In genomic region chr19:4109626-4109945, GRCh38 we compare ENCODE assay signal across 18 cellular contexts. TPM values are rescaled to one million over a fixed set of nuclear protein-coding genes. Genes with fewer than 3 reads are reported as not detected.
DNase-seq lines count a peak whose midpoint lies in the region; ATAC-seq, FAIRE-seq and TF ChIP-seq lines count a peak whose summit lies in the region.
"Had no signal": no experiment of that assay in that cellular context is flagged by ENCODE, and none has a peak within 500 bp of the region (broad histone marks: within the 10 kb centered on the region; RNA-seq: fewer than 3 reads in every experiment).

No MANE protein-coding gene starts in this region.

- no peaks in the 10 kb centered on the region for H4K20me1 ChIP-seq in GM12878 (ENCODE audit: control insufficient read depth, insufficient read depth)

- TF ChIP-seq EP300 in GM12878 (IDR thresholded peaks at IDR 0.05; ENCODE audit: borderline replicate concordance in 1 of 2, control insufficient read depth in 1 of 2, low read depth in 2 of 2, low read length in 2 of 2) (no peak), transverse colon (IDR thresholded peaks at IDR 0.05; ENCODE audit: low read depth) (no peak)

- peak overlapping the region; percentile 60 for H3K27ac ChIP-seq in CD4-positive, alpha-beta memory T cell (ENCODE audit: low read depth, low read length)
- H3K27ac ChIP-seq in GM12878 (ENCODE audit: control insufficient read depth, insufficient read depth), result peak overlapping the region; percentile 95
- H3K27ac ChIP-seq in small intestine (ENCODE audit: low read depth in 1 of 2, low read length in 1 of 2), result peak overlapping the region; percentile 38 to 90
- H3K27ac ChIP-seq in transverse colon, result peak overlapping the region in 1 of 4 donors; percentile 37
- H3K27ac ChIP-seq: dorsolateral prefrontal cortex, gastrocnemius medialis, tibial artery had no signal

- peaks cover 0 to 5% (median 0%) of the 10 kb centered on the region in 8 donors for H3K9me3 Mint-ChIP-seq in CD4-positive, alpha-beta memory T cell
- H3K9me3 Mint-ChIP-seq in IgD-negative memory B cell, result no peaks in the 10 kb centered on the region

- CTCF ChIA-PET in CD4-positive, alpha-beta memory T cell (lab: Charles Lee; ENCODE audit: partially characterized antibody), result interaction anchor here (0.6 to 1.3 kb wide), 4 partner anchors 10 to 34 kb away, joined by 3 to 5 read pairs (median 4); no protein-coding TSS in a partner anchor
- CTCF ChIA-PET in GM12878 (lab: Yijun Ruan, JAX), result interaction anchor here (0.8 to 1.8 kb wide), 10 partner anchors 10 to 122 kb away, joined by 3 to 16 read pairs (median 4); no protein-coding TSS in a partner anchor

- peak overlapping the region; percentile 79; the same call in 1 of the 2 replicates for H3K9ac ChIP-seq in GM12878 (ENCODE audit: control insufficient read depth, insufficient read depth, low read length)

- ATAC-seq in GM12878, result no peak
- no peak for ATAC-seq in GM19328 (IDR thresholded peaks at IDR 0.05; ENCODE audit: unreplicated experiment)
- ATAC-seq: gastrocnemius medialis had no signal

- POLR2A ChIA-PET in CD4-positive, alpha-beta memory T cell (lab: Charles Lee; ENCODE audit: partially characterized antibody), result interaction anchor here (0.8 to 3.2 kb wide), 12 partner anchors 8 to 124 kb away, joined by 3 to 16 read pairs (median 4); partner anchors contain the start of genes EEF2 and ZBTB7A
- POLR2A ChIA-PET in GM12878 (lab: Charles Lee), result interaction anchor here (0.6 to 1.8 kb wide), 13 partner anchors 10 to 1485 kb away, joined by 3 to 9 read pairs (median 4); partner anchors contain the start of genes EEF2, MPND and ZBTB7A

- no TSS peak for BruUV-seq in GM12878 (replicated peaks; lab: Mats Ljungman, UMichigan)

- H3K4me1 Mint-ChIP-seq in CD4-positive, alpha-beta memory T cell, result peaks cover 19 to 72% (median 38%) of the 10 kb centered on the region in 4 donors
- H3K4me1 Mint-ChIP-seq in IgD-negative memory B cell, result peaks cover 22 to 25% (median 22%) of the 10 kb centered on the region in 3 donors

- no peak for TF ChIP-seq POLR2A in GM12878 (IDR thresholded peaks at IDR 0.05; ENCODE audit: low read depth, low read length)
- TF ChIP-seq POLR2A in transverse colon (IDR thresholded peaks at IDR 0.05), result no peak

- intact Hi-C loops in CD4-positive, alpha-beta memory T cell (cut with micrococcal nuclease), result loop anchor here (2.0 to 10.0 kb wide), 2 partner anchors 43 to 75 kb away; partner anchors contain the start of genes ANKRD24, SIRT6 and ZBTB7A
- intact Hi-C loops in GM12878 (cut with micrococcal nuclease; ENCODE audit: unreplicated experiment), result loop anchor here (1.0 kb wide), 1 partner anchor 124 kb away; the partner anchor contains the start of gene EEF2
- intact Hi-C loops in transverse colon (cut with DNase I; ENCODE audit: low total_unique reads), result no loop called here

- in situ Hi-C loops in GM12878 (cut with MboI) (no loop called here), transverse colon (cut with MboI; ENCODE audit: low pct_ligation_motif_present in 1 of 4, low pct_unique_long_range_greater_than_20kb in 1 of 4, low sequenced_read_pairs in 3 of 4) (no loop called here)

- H2AFZ ChIP-seq in GM12878 (ENCODE audit: control insufficient read depth, low read depth, low read length), result no peak overlapping the region

- peaks cover 12 to 45% of the 10 kb centered on the region in 2 donors for H3K36me3 Mint-ChIP-seq in CD4-positive, alpha-beta memory T cell
- H3K36me3 Mint-ChIP-seq in IgD-negative memory B cell, result peaks cover 4% of the 10 kb centered on the region

- no peaks in the 10 kb centered on the region for H3K27me3 Mint-ChIP-seq in CD4-positive, alpha-beta memory T cell
- no peaks in the 10 kb centered on the region for H3K27me3 Mint-ChIP-seq in IgD-negative memory B cell

- peaks cover 11% of the 10 kb centered on the region for H3K79me2 ChIP-seq in GM12878 (ENCODE audit: control insufficient read depth, insufficient read depth, low read length)

- TF ChIP-seq CTCF in GM12878 (IDR thresholded peaks at IDR 0.05 in 2 of 3, conservative IDR thresholded peaks at IDR 0.05 in 1 of 3; ENCODE audit: control insufficient read depth in 2 of 3, extremely low read depth in 1 of 3, insufficient read depth in 1 of 3, low read depth in 3 of 3, low read length in 3 of 3) (no peak), transverse colon (IDR thresholded peaks at IDR 0.05) (no peak)

- peaks cover 56% of the 10 kb centered on the region for H3K4me1 ChIP-seq in CD4-positive, alpha-beta memory T cell (ENCODE audit: insufficient read depth, low read length)
- H3K4me1 ChIP-seq in GM12878 (ENCODE audit: control insufficient read depth, insufficient read depth, low read length), result peaks cover 37% of the 10 kb centered on the region
- H3K4me1 ChIP-seq in small intestine (ENCODE audit: control insufficient read depth in 2 of 2, insufficient read depth in 1 of 2, low read depth in 1 of 2, low read length in 1 of 2), result no peaks in the 10 kb centered on the region
- H3K4me1 ChIP-seq in transverse colon, result peaks cover 0 to 4% (median 0%) of the 10 kb centered on the region in 4 donors
- H3K4me1 ChIP-seq: gastrocnemius medialis, tibial artery had no signal

- peak overlapping the region in 3 of 8 donors; percentile 27 to 81 (median 71) for H3K4me3 Mint-ChIP-seq in CD4-positive, alpha-beta memory T cell
- H3K4me3 Mint-ChIP-seq in IgD-negative memory B cell, result peak overlapping the region in 3 of 4 donors; percentile 67 to 93 (median 81)

- no peaks in the 10 kb centered on the region for H3K9me3 ChIP-seq in CD4-positive, alpha-beta memory T cell (ENCODE audit: control insufficient read depth in 1 of 2, low read length in 2 of 2)
- H3K9me3 ChIP-seq in GM12878 (replicated peaks; ENCODE audit: control insufficient read depth, insufficient read depth, low read length) (no peaks in the 10 kb centered on the region), small intestine (ENCODE audit: control insufficient read depth, low read depth) (no peaks in the 10 kb centered on the region), transverse colon (no peaks in the 10 kb centered on the region)
- H3K9me3 ChIP-seq: gastrocnemius medialis, tibial artery had no signal

- peaks cover 14% of the 10 kb centered on the region for H3K36me3 ChIP-seq in CD4-positive, alpha-beta memory T cell (ENCODE audit: insufficient read depth, low read length)
- H3K36me3 ChIP-seq in GM12878 (ENCODE audit: control insufficient read depth in 2 of 2, insufficient read depth in 2 of 2, low read length in 1 of 2) (peaks cover 27% of the 10 kb centered on the region in 2 experiments), small intestine (ENCODE audit: control insufficient read depth in 2 of 2, insufficient read depth in 2 of 2, low read length in 2 of 2) (peaks cover 10 to 37% of the 10 kb centered on the region in 2 donors), transverse colon (peaks cover 0 to 27% (median 6%) of the 10 kb centered on the region in 4 donors)

- 33% methylated on average over 6 of the region's 6 CpGs for WGBS in GM12878 (ENCODE audit: insufficient coverage, insufficient replicate concordance, low lambda C conversion rate, missing lambda C conversion rate)
- WGBS in small intestine, 3 donors, result 88 to 93% (median 90%) methylated on average over 6 of the region's 6 CpGs
- 83 to 89% methylated on average over 5 to 6 of the region's 6 CpGs for WGBS in transverse colon (ENCODE audit: low coverage in 1 of 2), 2 donors

- SMC1A ChIA-PET in GM12878 (lab: Charles Lee; ENCODE audit: uncharacterized antibody, unreplicated experiment), result interaction anchor here (1.0 to 2.2 kb wide), 11 partner anchors 9 to 347 kb away, joined by 3 to 11 read pairs (median 6); partner anchors contain the start of genes EEF2 and MRPL54

- DNase-seq in CD4-positive, alpha-beta memory T cell, result no peak
- no peak for DNase-seq in GM12878 (ENCODE audit: low read depth, low spot score)
- DNase-seq in small intestine, result no peak
- DNase-seq in transverse colon, result no peak
- no peak for DNase-seq in NCI-H524 treated with DMSO at 0.1 percent for 48 hours (lab: John Stamatoyannopoulos, UW)
- DNase-seq: dorsolateral prefrontal cortex, gastrocnemius medialis, GOT3, midbrain, NCI-H526, tibial artery had no signal

- RAD21 ChIA-PET in GM12878 (lab: Charles Lee; ENCODE audit: unreplicated experiment), result interaction anchor here (0.7 to 2.0 kb wide), 16 partner anchors 10 to 347 kb away, joined by 3 to 15 read pairs (median 5); partner anchors contain the start of genes DAPK3, EEF2, MRPL54 and PIAS4

- H3K4me2 ChIP-seq in GM12878 (ENCODE audit: control insufficient read depth, insufficient read depth), result peak overlapping the region; percentile 82

- no peak for FAIRE-seq in GM12878 (lab: Jason Lieb, UNC)
- FAIRE-seq in small intestine (lab: Jason Lieb, UNC), result no peak
- FAIRE-seq: D721Med had no signal

- H3K4me3 ChIP-seq in CD4-positive, alpha-beta memory T cell (ENCODE audit: low read length in 2 of 2), result no peak overlapping the region
- H3K4me3 ChIP-seq in GM12878, result 0 out of 2 replicates have a peak overlapping the region, but pooled peaks have one; percentile 26
- H3K4me3 ChIP-seq in small intestine (ENCODE audit: low read depth in 1 of 2, low read length in 2 of 2), result no peak overlapping the region
- no peak overlapping the region for H3K4me3 ChIP-seq in transverse colon
- H3K4me3 ChIP-seq: dorsolateral prefrontal cortex, gastrocnemius medialis, tibial artery had no signal

- peak overlapping the region; percentile 87 to 97 (median 95) for H3K27ac Mint-ChIP-seq in CD4-positive, alpha-beta memory T cell
- H3K27ac Mint-ChIP-seq in IgD-negative memory B cell, result peak overlapping the region; percentile 95 to 97 (median 97)

- H3K27me3 ChIP-seq in CD4-positive, alpha-beta memory T cell (ENCODE audit: insufficient read depth, low read length), result no peaks in the 10 kb centered on the region
- H3K27me3 ChIP-seq in GM12878 (replicated peaks in 1 of 2; ENCODE audit: control insufficient read depth in 2 of 2, insufficient read depth in 2 of 2, low read length in 1 of 2) (no peaks in the 10 kb centered on the region), small intestine (ENCODE audit: control insufficient read depth in 2 of 2, insufficient read depth in 2 of 2, low read length in 2 of 2) (no peaks in the 10 kb centered on the region), transverse colon (no peaks in the 10 kb centered on the region)
- H3K27me3 ChIP-seq: dorsolateral prefrontal cortex, gastrocnemius medialis, tibial artery had no signal

- no peak for TF ChIP-seq RAD21 in GM12878 (IDR thresholded peaks at IDR 0.05; ENCODE audit: insufficient read depth, low read depth, low read length)

RNA-seq across cellular contexts. Expression of gene MAP2K2, which starts 14.3 kb away (rescaled TPM):
- total RNA-seq in CD4-positive, alpha-beta memory T cell, result 100 to 1,000 TPM; 125 to 126 TPM
- 100 to 1,000 TPM in 1 of 2 donors, 10 to 100 TPM in 1; 44.0 to 101 TPM for polyA plus RNA-seq in CD4-positive, alpha-beta memory T cell
- polyA plus RNA-seq in IgD-negative memory B cell (69.1 TPM), GM12878 (2011; rRNA removed) (31.6 and 68.3 TPM in 2 replicates), GM12878 (2014; fragmentation: Illumina TruSeq; extraction: Trizol) (13.0 and 38.8 TPM in 2 replicates), GM12878 (2014; fragmentation: Nextera tagmentation; extraction: Ambion mirVana) (1 to 10 TPM in 1 of 2 experiments, under 1 TPM in 1; 1.00 to 6.8 TPM), GM12878 (2014; rRNA removed) (144 and 166 TPM in 2 replicates), GM12878 (2016; fragmentation: Nextera tagmentation; extraction: Ambion mirVana) (10 to 100 TPM; 33.4 to 33.7 TPM), small intestine (100 to 1,000 TPM; 283 to 522 (median 492) TPM)
- total RNA-seq in GM12878 (2013; cell fraction: nucleolus; rRNA removed), result 58.9 and 63.2 TPM in 2 replicates
- total RNA-seq in GM12878 (2014; rRNA removed) (178 and 210 TPM in 2 replicates), GM12878 (2014; rRNA removed; fragmentation: Illumina TruSeq; extraction: Trizol) (72.1 and 92.8 TPM in 2 replicates), GM12878 (2021) (182 and 184 TPM in 2 replicates), transverse colon (100 to 1,000 TPM; 136 to 199 (median 195) TPM)
- 78.5 TPM for polyA plus RNA-seq in GM12878 (2011; ENCODE audit: low read depth)
- 109 and 144 TPM in 2 replicates for polyA plus RNA-seq in GM12878 (2011; cell fraction: cytosol; rRNA removed)
- polyA plus RNA-seq in GM12878 (2011; cell fraction: nucleus; rRNA removed), result 127 and 159 TPM in 2 replicates
- 133 and 176 TPM in 2 replicates for polyA plus RNA-seq in GM12878 (2012)
- 32.9 and 84.0 TPM in 2 replicates for polyA minus RNA-seq in GM12878 (2011; rRNA and poly(A)+ RNA removed)
- 64.1 and 69.3 TPM in 2 replicates for polyA minus RNA-seq in GM12878 (2011; cell fraction: cytosol; rRNA and poly(A)+ RNA removed)
- polyA minus RNA-seq in GM12878 (2011; cell fraction: nucleus; rRNA and poly(A)+ RNA removed), result 27.6 and 40.2 TPM in 2 replicates

RNA-seq across cellular contexts. Expression of gene ZBTB7A, which starts 42.9 kb away (rescaled TPM):
- total RNA-seq in CD4-positive, alpha-beta memory T cell, result 10 to 100 TPM; 57.0 to 57.7 TPM
- 10 to 100 TPM in 1 of 2 donors, 1 to 10 TPM in 1; 9.6 to 48.2 TPM for polyA plus RNA-seq in CD4-positive, alpha-beta memory T cell
- polyA plus RNA-seq in IgD-negative memory B cell (75.7 TPM), GM12878 (2011; rRNA removed) (0.84 and 2.5 TPM in 2 replicates), GM12878 (2014; fragmentation: Illumina TruSeq; extraction: Trizol) (4.1 and 5.9 TPM in 2 replicates), GM12878 (2014; fragmentation: Nextera tagmentation; extraction: Ambion mirVana) (under 1 TPM; 0.26 to 0.73 TPM), GM12878 (2014; rRNA removed) (16.2 and 22.2 TPM in 2 replicates), GM12878 (2016; fragmentation: Nextera tagmentation; extraction: Ambion mirVana) (10 to 100 TPM in 1 of 2 experiments, 1 to 10 TPM in 1; 2.0 to 10.1 TPM), small intestine (10 to 100 TPM; 14.3 to 27.0 (median 16.8) TPM)
- 20.9 and 24.8 TPM in 2 replicates for total RNA-seq in GM12878 (2013; cell fraction: nucleolus; rRNA removed)
- total RNA-seq in GM12878 (2014; rRNA removed) (10.6 and 15.9 TPM in 2 replicates), GM12878 (2014; rRNA removed; fragmentation: Illumina TruSeq; extraction: Trizol) (3.2 TPM in 2 replicates), GM12878 (2021) (40.0 and 42.4 TPM in 2 replicates), transverse colon (100 to 1,000 TPM; 101 to 224 (median 141) TPM)
- 2.2 TPM for polyA plus RNA-seq in GM12878 (2011; ENCODE audit: low read depth)
- polyA plus RNA-seq in GM12878 (2011; cell fraction: cytosol; rRNA removed), result 4.5 and 7.6 TPM in 2 replicates
- polyA plus RNA-seq in GM12878 (2011; cell fraction: nucleus; rRNA removed), result 12.8 and 18.3 TPM in 2 replicates
- 14.1 and 15.9 TPM in 2 replicates for polyA plus RNA-seq in GM12878 (2012)
- polyA minus RNA-seq in GM12878 (2011; rRNA and poly(A)+ RNA removed), result 3.6 and 6.5 TPM in 2 replicates
- 12.4 and 12.8 TPM in 2 replicates for polyA minus RNA-seq in GM12878 (2011; cell fraction: cytosol; rRNA and poly(A)+ RNA removed)
- polyA minus RNA-seq in GM12878 (2011; cell fraction: nucleus; rRNA and poly(A)+ RNA removed), result 3.6 and 4.7 TPM in 2 replicates

RNA-seq across cellular contexts. Expression of gene CREB3L3, which starts 43.8 kb away (rescaled TPM):
- total RNA-seq in CD4-positive, alpha-beta memory T cell, result not detected
- not detected for polyA plus RNA-seq in CD4-positive, alpha-beta memory T cell
- polyA plus RNA-seq in IgD-negative memory B cell, result not detected
- not detected in 2 replicates for total RNA-seq in GM12878 (2013; cell fraction: nucleolus; rRNA removed)
- total RNA-seq in GM12878 (2014; rRNA removed), result not detected in 2 replicates
- not detected in 2 replicates for total RNA-seq in GM12878 (2014; rRNA removed; fragmentation: Illumina TruSeq; extraction: Trizol)
- total RNA-seq in GM12878 (2021), result not detected in 2 replicates
- polyA plus RNA-seq in GM12878 (2011; ENCODE audit: low read depth), result not detected
- polyA plus RNA-seq in GM12878 (2011; rRNA removed), result 0.22 and 0.46 TPM in 2 replicates
- 0.60 and 0.72 TPM in 2 replicates for polyA plus RNA-seq in GM12878 (2011; cell fraction: cytosol; rRNA removed)
- polyA plus RNA-seq in GM12878 (2011; cell fraction: nucleus; rRNA removed), result 0.46 and 0.61 TPM in 2 replicates
- 0.04 and 0.23 TPM in 2 replicates for polyA plus RNA-seq in GM12878 (2012)
- 0.03 TPM in 1 of 2 replicates, not detected in the other for polyA plus RNA-seq in GM12878 (2014; fragmentation: Illumina TruSeq; extraction: Trizol)
- not detected for polyA plus RNA-seq in GM12878 (2014; fragmentation: Nextera tagmentation; extraction: Ambion mirVana)
- not detected in 2 replicates for polyA plus RNA-seq in GM12878 (2014; rRNA removed)
- polyA plus RNA-seq in GM12878 (2016; fragmentation: Nextera tagmentation; extraction: Ambion mirVana), result under 1 TPM in 1 of 2 experiments, not detected in 1; 0.07 TPM
- polyA minus RNA-seq in GM12878 (2011; rRNA and poly(A)+ RNA removed), result 0.52 TPM in 1 of 2 replicates, not detected in the other
- polyA minus RNA-seq in GM12878 (2011; cell fraction: cytosol; rRNA and poly(A)+ RNA removed), result not detected in 2 replicates
- 0.29 TPM in 1 of 2 replicates, not detected in the other for polyA minus RNA-seq in GM12878 (2011; cell fraction: nucleus; rRNA and poly(A)+ RNA removed)
- 100 to 1,000 TPM in 2 of 3 donors, 10 to 100 TPM in 1; 77.2 to 658 (median 496) TPM for polyA plus RNA-seq in small intestine
- total RNA-seq in transverse colon, result 10 to 100 TPM in 1 of 4 donors, 1 to 10 TPM in 2, not detected in 1; 1.1 to 16.4 (median 2.3) TPM
- total RNA-seq: esophagus mucosa, G401, HT1080, renal cortical epithelial cell had no signal

Comparison
In these comparisons a context has a peak if more than half of its experiments do, and no peak if none do; other contexts are left out.
1. RNA of gene CREB3L3, which starts 43.8 kb away (polyA plus RNA-seq): 77.2 to 658 TPM in small intestine; not detected in CD4-positive, alpha-beta memory T cell, not detected in IgD-negative memory B cell (single experiment) and 0.03 to 0.72 TPM in GM12878; every median in the first group is over 10 times any median in the second.